ENCODE assay signal across 1 cellular context in the genomic region with DNA sequence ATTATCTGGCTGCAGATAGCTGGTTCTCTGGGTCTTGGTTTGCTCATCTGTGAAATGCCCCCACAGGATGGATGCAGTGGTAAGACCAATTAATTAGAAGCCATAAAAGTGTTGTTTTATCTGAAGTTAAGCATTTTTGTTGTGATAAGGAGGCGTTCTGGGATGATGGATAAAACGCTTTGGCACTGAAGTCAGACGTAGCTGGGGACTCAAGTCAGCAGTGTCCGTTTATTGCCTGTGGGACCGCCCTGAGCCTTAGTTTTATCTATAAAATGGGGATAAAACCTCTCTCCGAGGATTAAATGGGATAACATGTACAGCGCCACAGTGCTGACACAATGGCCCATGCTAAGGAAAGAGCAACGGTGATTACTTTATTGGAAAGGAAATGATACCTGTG.
TF ChIP-seq lines count a peak whose summit lies in the region.

No MANE protein-coding gene starts in this region.

TF ChIP-seq in GM23338, 12 proteins besides CTCF, POLR2A, EP300 and RAD21 (continued from another document):
- TF ChIP-seq, protein P1, sequence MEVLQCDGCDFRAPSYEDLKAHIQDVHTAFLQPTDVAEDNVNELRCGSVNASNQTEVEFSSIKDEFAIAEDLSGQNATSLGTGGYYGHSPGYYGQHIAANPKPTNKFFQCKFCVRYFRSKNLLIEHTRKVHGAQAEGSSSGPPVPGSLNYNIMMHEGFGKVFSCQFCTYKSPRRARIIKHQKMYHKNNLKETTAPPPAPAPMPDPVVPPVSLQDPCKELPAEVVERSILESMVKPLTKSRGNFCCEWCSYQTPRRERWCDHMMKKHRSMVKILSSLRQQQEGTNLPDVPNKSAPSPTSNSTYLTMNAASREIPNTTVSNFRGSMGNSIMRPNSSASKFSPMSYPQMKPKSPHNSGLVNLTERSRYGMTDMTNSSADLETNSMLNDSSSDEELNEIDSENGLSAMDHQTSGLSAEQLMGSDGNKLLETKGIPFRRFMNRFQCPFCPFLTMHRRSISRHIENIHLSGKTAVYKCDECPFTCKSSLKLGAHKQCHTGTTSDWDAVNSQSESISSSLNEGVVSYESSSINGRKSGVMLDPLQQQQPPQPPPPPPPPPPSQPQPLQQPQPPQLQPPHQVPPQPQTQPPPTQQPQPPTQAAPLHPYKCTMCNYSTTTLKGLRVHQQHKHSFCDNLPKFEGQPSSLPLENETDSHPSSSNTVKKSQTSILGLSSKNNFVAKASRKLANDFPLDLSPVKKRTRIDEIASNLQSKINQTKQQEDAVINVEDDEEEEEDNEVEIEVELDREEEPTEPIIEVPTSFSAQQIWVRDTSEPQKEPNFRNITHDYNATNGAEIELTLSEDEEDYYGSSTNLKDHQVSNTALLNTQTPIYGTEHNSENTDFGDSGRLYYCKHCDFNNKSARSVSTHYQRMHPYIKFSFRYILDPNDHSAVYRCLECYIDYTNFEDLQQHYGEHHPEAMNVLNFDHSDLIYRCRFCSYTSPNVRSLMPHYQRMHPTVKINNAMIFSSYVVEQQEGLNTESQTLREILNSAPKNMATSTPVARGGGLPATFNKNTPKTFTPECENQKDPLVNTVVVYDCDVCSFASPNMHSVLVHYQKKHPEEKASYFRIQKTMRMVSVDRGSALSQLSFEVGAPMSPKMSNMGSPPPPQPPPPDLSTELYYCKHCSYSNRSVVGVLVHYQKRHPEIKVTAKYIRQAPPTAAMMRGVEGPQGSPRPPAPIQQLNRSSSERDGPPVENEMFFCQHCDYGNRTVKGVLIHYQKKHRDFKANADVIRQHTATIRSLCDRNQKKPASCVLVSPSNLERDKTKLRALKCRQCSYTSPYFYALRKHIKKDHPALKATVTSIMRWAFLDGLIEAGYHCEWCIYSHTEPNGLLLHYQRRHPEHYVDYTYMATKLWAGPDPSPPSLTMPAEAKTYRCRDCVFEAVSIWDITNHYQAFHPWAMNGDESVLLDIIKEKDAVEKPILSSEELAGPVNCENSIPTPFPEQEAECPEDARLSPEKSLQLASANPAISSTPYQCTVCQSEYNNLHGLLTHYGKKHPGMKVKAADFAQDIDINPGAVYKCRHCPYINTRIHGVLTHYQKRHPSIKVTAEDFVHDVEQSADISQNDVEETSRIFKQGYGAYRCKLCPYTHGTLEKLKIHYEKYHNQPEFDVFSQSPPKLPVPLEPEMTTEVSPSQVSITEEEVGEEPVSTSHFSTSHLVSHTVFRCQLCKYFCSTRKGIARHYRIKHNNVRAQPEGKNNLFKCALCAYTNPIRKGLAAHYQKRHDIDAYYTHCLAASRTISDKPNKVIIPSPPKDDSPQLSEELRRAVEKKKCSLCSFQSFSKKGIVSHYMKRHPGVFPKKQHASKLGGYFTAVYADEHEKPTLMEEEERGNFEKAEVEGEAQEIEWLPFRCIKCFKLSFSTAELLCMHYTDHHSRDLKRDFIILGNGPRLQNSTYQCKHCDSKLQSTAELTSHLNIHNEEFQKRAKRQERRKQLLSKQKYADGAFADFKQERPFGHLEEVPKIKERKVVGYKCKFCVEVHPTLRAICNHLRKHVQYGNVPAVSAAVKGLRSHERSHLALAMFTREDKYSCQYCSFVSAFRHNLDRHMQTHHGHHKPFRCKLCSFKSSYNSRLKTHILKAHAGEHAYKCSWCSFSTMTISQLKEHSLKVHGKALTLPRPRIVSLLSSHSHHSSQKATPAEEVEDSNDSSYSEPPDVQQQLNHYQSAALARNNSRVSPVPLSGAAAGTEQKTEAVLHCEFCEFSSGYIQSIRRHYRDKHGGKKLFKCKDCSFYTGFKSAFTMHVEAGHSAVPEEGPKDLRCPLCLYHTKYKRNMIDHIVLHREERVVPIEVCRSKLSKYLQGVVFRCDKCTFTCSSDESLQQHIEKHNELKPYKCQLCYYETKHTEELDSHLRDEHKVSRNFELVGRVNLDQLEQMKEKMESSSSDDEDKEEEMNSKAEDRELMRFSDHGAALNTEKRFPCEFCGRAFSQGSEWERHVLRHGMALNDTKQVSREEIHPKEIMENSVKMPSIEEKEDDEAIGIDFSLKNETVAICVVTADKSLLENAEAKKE (CRISPR knock-in tag; IDR thresholded peaks at IDR 0.05) = no peak
- TF ChIP-seq ZNF114 (CRISPR knock-in tag; IDR thresholded peaks at IDR 0.05) = no peak
- TF ChIP-seq EZH2phosphoT487 (IDR thresholded peaks at IDR 0.05; ENCODE audit: unreplicated experiment) = no peak
- TF ChIP-seq JUNB (IDR thresholded peaks at IDR 0.05; ENCODE audit: unreplicated experiment) = no peak
- no peak for TF ChIP-seq NANOG (IDR thresholded peaks at IDR 0.05; ENCODE audit: borderline replicate concordance)
- TF ChIP-seq, protein P2, sequence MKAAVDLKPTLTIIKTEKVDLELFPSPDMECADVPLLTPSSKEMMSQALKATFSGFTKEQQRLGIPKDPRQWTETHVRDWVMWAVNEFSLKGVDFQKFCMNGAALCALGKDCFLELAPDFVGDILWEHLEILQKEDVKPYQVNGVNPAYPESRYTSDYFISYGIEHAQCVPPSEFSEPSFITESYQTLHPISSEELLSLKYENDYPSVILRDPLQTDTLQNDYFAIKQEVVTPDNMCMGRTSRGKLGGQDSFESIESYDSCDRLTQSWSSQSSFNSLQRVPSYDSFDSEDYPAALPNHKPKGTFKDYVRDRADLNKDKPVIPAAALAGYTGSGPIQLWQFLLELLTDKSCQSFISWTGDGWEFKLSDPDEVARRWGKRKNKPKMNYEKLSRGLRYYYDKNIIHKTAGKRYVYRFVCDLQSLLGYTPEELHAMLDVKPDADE (IDR thresholded peaks at IDR 0.05) = no peak
